ENCODE assay signal across 16 cellular contexts in the genomic region with DNA sequence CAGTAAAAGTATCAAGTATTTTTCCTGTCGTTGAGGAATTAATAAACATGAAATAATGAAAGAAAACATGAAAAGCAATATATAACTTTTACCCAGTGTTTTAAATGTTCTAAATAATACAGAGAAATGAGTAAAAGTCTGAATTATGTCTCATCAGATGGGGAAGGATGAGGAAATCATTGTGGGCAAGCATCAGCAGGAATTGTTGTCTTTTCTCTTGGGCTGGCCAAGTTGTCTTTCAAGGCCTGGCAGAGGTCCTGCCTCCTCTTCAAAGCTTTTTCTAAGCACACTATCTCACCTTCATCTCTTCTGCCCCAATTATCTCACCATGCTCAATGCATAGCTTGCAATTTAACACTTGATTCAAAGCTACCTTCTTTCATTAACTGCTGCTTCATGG.
"Had no signal": no experiment of that assay in that cellular context is flagged by ENCODE, and none has a peak within 500 bp of the region (broad histone marks: within the 10 kb centered on the region; RNA-seq: fewer than 3 reads in every experiment).

No MANE protein-coding gene starts in this region.

- H3K36me3 ChIP-seq: gastrocnemius medialis, right lobe of liver had no signal

- DNase-seq: activated CD4-positive, alpha-beta T cell treated with anti-CD3 and anti-CD28 coated beads, Interleukin-2, amount 50 U/mL, for 1 hour; activated CD4-positive, CD25-positive, alpha-beta regulatory T cell; cortex of kidney; effector CD8-positive, alpha-beta T cell; erythroblast; gastrocnemius medialis; heart right ventricle; islet precursor cell; left lung; occipital lobe; psoas muscle; right lobe of liver; stimulated activated CD4-positive, alpha-beta T cell treated with anti-CD3 and anti-CD28 coated beads, Interleukin-12 subunit alpha, Interleukin-12 subunit beta, amount 100 ng/mL, for 4 hours; testis had no signal

- H3K27ac ChIP-seq: gastrocnemius medialis, heart right ventricle, left lung, psoas muscle, right lobe of liver, testis had no signal

- H3K4me3 ChIP-seq: gastrocnemius medialis, heart right ventricle, left lung, psoas muscle, right lobe of liver, testis had no signal

- H3K9me3 ChIP-seq: gastrocnemius medialis, heart right ventricle, left lung, psoas muscle, right lobe of liver, testis had no signal

- H3K27me3 ChIP-seq: gastrocnemius medialis, heart right ventricle, left lung, right lobe of liver, testis had no signal

- H3K4me1 ChIP-seq: gastrocnemius medialis, left lung, psoas muscle, right lobe of liver, testis had no signal

- ATAC-seq: activated naive CD4-positive, alpha-beta T cell treated with anti-CD3 and anti-CD28 coated beads, Interleukin-2, amount 50 U/mL, for 72 hours; gastrocnemius medialis; heart right ventricle; left lung; psoas muscle; right lobe of liver; SK-N-SH treated with all-trans-retinoic acid at 6 μM for 48 hours had no signal
